ENCODE assay signal across 30 cellular contexts in the genomic region with DNA sequence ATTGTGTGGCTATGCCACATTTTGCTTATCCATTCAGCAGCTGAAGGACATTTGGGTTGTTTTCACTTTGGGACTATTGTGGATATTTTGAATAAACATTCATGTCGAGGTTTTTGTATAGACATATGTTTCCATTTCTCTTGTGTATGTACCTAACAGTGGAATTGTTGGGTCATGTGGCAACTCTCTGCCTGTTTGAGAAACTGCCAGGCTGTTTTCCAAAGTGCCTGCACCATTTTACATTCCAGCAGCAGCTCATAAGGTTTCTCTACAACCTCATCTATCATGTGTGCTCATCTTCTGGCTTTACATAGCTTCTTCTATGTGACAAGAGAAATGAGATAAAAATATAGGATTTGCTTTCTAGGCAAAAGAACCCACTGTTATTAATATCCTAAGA. TPM values are rescaled to one million over a fixed set of nuclear protein-coding genes. Genes with fewer than 3 reads are reported as not detected.
DNase-seq lines count a peak whose midpoint lies in the region; ATAC-seq and TF ChIP-seq lines count a peak whose summit lies in the region.
"Had no signal": no experiment of that assay in that cellular context is flagged by ENCODE, and none has a peak within 500 bp of the region (broad histone marks: within the 10 kb centered on the region; RNA-seq: fewer than 3 reads in every experiment).

No MANE protein-coding gene starts in this region.

- 74 to 82% methylated on average over 1 of the region's 1 CpG for WGBS in thyroid gland, 2 donors

- intact Hi-C loops in mucosa of descending colon (cut with DNase I, micrococcal nuclease) (no loop called here), thyroid gland (cut with DNase I) (no loop called here)

- peak; percentile 8 for DNase-seq in A172 (ENCODE audit: low spot score)
- peak; percentile 8 for DNase-seq in HT1080 (ENCODE audit: low read depth)
- DNase-seq in fibroblast of mammary gland (ENCODE audit: low read depth) = peak; percentile 11
- DNase-seq in mucosa of descending colon = no peak
- no peak for DNase-seq in thyroid gland
- DNase-seq: activated CD4-positive, alpha-beta T cell treated with anti-CD3 and anti-CD28 coated beads for 1 hour; activated CD8-positive, alpha-beta T cell treated with anti-CD3 and anti-CD28 coated beads, Interleukin-2, amount 10 ng/mL, durations not matched to agents 7 days and 5 days; activated gamma-delta T cell treated with Interleukin-2 at 50 U/mL for 16 hours; activated T-cell treated with anti-CD3 and anti-CD28 coated beads for 4 hours; Caco-2; colonic mucosa; DMS79; endodermal cell; GOT3; heart left ventricle; Kasumi-1; left cardiac atrium; naive thymus-derived CD4-positive, alpha-beta T cell; NCI-H1092 treated with DMSO at 0.1 percent for 48 hours; NCI-H1930; nucleus accumbens; Right ventricle myocardium superior; small intestine; substantia nigra had no signal

- TF ChIP-seq CTCF in fibroblast of mammary gland (conservative IDR thresholded peaks at IDR 0.05; ENCODE audit: control insufficient read depth, insufficient read depth, low read depth, low read length) (no peak), mucosa of descending colon (IDR thresholded peaks at IDR 0.05) (no peak), thyroid gland (IDR thresholded peaks at IDR 0.05) (no peak)

- no peak for ATAC-seq in activated T-helper 17 cell treated with anti-CD3 and anti-CD28 coated beads, Interleukin-2, amount 50 U/mL, for 72 hours (replicated peaks)
- no peak for ATAC-seq in mucosa of descending colon
- no peak for ATAC-seq in HG02870 (IDR thresholded peaks at IDR 0.05; ENCODE audit: unreplicated experiment)
- ATAC-seq in GM19023 (IDR thresholded peaks at IDR 0.05; ENCODE audit: unreplicated experiment) = no peak
- ATAC-seq: activated CD8-positive, alpha-beta T cell treated with anti-CD3 and anti-CD28 coated beads, Interleukin-2, amount 10 ng/mL, durations not matched to agents 7 days and 5 days; heart left ventricle; left cardiac atrium; naive thymus-derived CD4-positive, alpha-beta T cell had no signal

- no peaks in the 10 kb centered on the region for H3K9me3 ChIP-seq in mucosa of descending colon
- H3K9me3 ChIP-seq in thyroid gland = no peaks in the 10 kb centered on the region
- H3K9me3 ChIP-seq: Caco-2, colonic mucosa, heart left ventricle had no signal

- no peak for TF ChIP-seq POLR2A in thyroid gland (IDR thresholded peaks at IDR 0.05)

- no peaks in the 10 kb centered on the region for H3K36me3 Mint-ChIP-seq in activated T-helper 17 cell treated with anti-CD3 and anti-CD28 coated beads, Interleukin-2, amount 50 U/mL, for 72 hours (ENCODE audit: low read depth)
- H3K36me3 Mint-ChIP-seq: stimulated activated effector memory CD8-positive, alpha-beta T cell treated with anti-CD3 and anti-CD28 coated beads, Interleukin-12 subunit alpha, Interleukin-12 subunit beta, amount 100 ng/mL, for 72 hours had no signal

- H3K4me1 ChIP-seq in mucosa of descending colon (ENCODE audit: low read depth) (peaks cover 5% of the 10 kb centered on the region), thyroid gland (no peaks in the 10 kb centered on the region)
- H3K4me1 ChIP-seq: colonic mucosa had no signal

- no peaks in the 10 kb centered on the region for H3K36me3 ChIP-seq in mucosa of descending colon (ENCODE audit: low read depth)
- no peaks in the 10 kb centered on the region for H3K36me3 ChIP-seq in thyroid gland
- H3K36me3 ChIP-seq: brain microvascular endothelial cell, colonic mucosa, heart left ventricle had no signal

- peaks cover 18% of the 10 kb centered on the region for H3K4me1 Mint-ChIP-seq in activated T-helper 17 cell treated with anti-CD3 and anti-CD28 coated beads, Interleukin-2, amount 50 U/mL, for 72 hours

- peak overlapping the region; percentile 61 for H3K4me3 Mint-ChIP-seq in activated T-helper 17 cell treated with anti-CD3 and anti-CD28 coated beads, Interleukin-2, amount 50 U/mL, for 72 hours
- H3K4me3 Mint-ChIP-seq: activated CD8-positive, alpha-beta T cell treated with anti-CD3 and anti-CD28 coated beads, Interleukin-2, amount 10 ng/mL, durations not matched to agents 7 days and 5 days; endodermal cell; memory B cell; stimulated activated effector memory CD8-positive, alpha-beta T cell treated with anti-CD3 and anti-CD28 coated beads, Interleukin-12 subunit alpha, Interleukin-12 subunit beta, amount 100 ng/mL, for 72 hours had no signal

- H3K27ac Mint-ChIP-seq in activated T-helper 17 cell treated with anti-CD3 and anti-CD28 coated beads, Interleukin-2, amount 50 U/mL, for 72 hours = peak overlapping the region; percentile 67
- H3K27ac Mint-ChIP-seq: activated CD8-positive, alpha-beta T cell treated with anti-CD3 and anti-CD28 coated beads, Interleukin-2, amount 10 ng/mL, durations not matched to agents 7 days and 5 days; endodermal cell; memory B cell; stimulated activated effector memory CD8-positive, alpha-beta T cell treated with anti-CD3 and anti-CD28 coated beads, Interleukin-12 subunit alpha, Interleukin-12 subunit beta, amount 100 ng/mL, for 72 hours had no signal

- no peaks in the 10 kb centered on the region for H3K27me3 Mint-ChIP-seq in activated T-helper 17 cell treated with anti-CD3 and anti-CD28 coated beads, Interleukin-2, amount 50 U/mL, for 72 hours
- H3K27me3 Mint-ChIP-seq: naive thymus-derived CD4-positive, alpha-beta T cell had no signal

- H3K27me3 ChIP-seq in thyroid gland = no peaks in the 10 kb centered on the region
- H3K27me3 ChIP-seq: brain microvascular endothelial cell, colonic mucosa, heart left ventricle had no signal

- H3K4me3 ChIP-seq in fibroblast of mammary gland (ENCODE audit: control insufficient read depth, low read depth, low read length) = no peak overlapping the region
- H3K4me3 ChIP-seq in mucosa of descending colon = no peak overlapping the region
- no peak overlapping the region for H3K4me3 ChIP-seq in thyroid gland (replicated peaks in 1 of 3)
- H3K4me3 ChIP-seq: colonic mucosa, heart left ventricle had no signal

- no peaks in the 10 kb centered on the region for H3K9me3 Mint-ChIP-seq in activated T-helper 17 cell treated with anti-CD3 and anti-CD28 coated beads, Interleukin-2, amount 50 U/mL, for 72 hours
- H3K9me3 Mint-ChIP-seq: endodermal cell, memory B cell had no signal

- no peak overlapping the region for H3K27ac ChIP-seq in thyroid gland
- H3K27ac ChIP-seq: colonic mucosa had no signal

RNA-seq across cellular contexts. Expression of a gene that starts 29.5 kb away (rescaled TPM):
- total RNA-seq in A172 (2014; rRNA removed; shearing (Covaris generic)) = 8.8 and 18.4 TPM in 2 replicates
- total RNA-seq in HT1080 (2014; rRNA removed; shearing (Covaris generic)) = 27.7 and 32.9 TPM in 2 replicates
- polyA plus RNA-seq in HT1080 (2015; cell fraction: cytosol; rRNA removed) = 52.6 and 62.6 TPM in 2 replicates
- polyA plus RNA-seq in HT1080 (2015; cell fraction: nucleus; rRNA removed) = 48.6 and 52.4 TPM in 2 replicates
- total RNA-seq in activated T-helper 17 cell treated with anti-CD3 and anti-CD28 coated beads, Interleukin-2, amount 50 U/mL, for 72 hours = 10 to 100 TPM; 17.8 to 19.0 TPM
- total RNA-seq in mucosa of descending colon = 10 to 100 TPM in 1 of 3 donors, 1 to 10 TPM in 2; 3.9 to 11.8 (median 4.9) TPM
- total RNA-seq in thyroid gland = 10 to 100 TPM; 26.4 to 48.0 (median 29.1) TPM

Comparison
In these comparisons a context has a peak if more than half of its experiments do, and no peak if none do; other contexts are left out.
1. DNase-seq: peak in A172 (single experiment), HT1080 (single experiment) and fibroblast of mammary gland (single experiment); none in mucosa of descending colon (0 of 3) and thyroid gland (0 of 2).